17 cellular contexts compared by ENCODE assay signal in the genomic region with DNA sequence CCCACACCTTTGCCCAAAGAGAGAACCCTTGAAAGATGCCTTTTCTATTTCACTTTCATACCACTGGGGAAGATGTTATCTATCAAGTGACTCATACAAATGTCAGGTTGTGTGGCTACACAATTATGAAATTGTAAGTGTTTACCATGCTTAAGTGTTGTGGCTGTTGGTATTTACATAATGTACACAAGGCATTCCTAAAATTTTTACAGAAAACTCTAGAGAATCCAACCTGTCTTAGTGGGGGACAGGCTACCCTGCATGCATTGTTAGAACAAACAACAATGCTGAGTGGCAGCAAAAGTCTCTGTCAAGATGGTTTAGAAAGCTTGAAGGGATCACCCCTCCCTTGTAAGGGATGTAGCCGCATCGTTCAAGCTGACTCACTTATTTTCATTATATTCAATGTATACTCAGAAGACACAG. TPM values are rescaled to one million over a fixed set of nuclear protein-coding genes. Genes with fewer than 3 reads are reported as not detected.
DNase-seq lines count a peak whose midpoint lies in the region; ATAC-seq lines count a peak whose summit lies in the region.
"Had no signal": no experiment of that assay in that cellular context is flagged by ENCODE, and none has a peak within 500 bp of the region (broad histone marks: within the 10 kb centered on the region; RNA-seq: fewer than 3 reads in every experiment).

No MANE protein-coding gene starts in this region.

- H3K36me3 Mint-ChIP-seq in activated CD4-positive, alpha-beta memory T cell treated with anti-CD3 and anti-CD28 coated beads, Interleukin-2, amount 10 ng/mL, durations not matched to agents 7 days and 5 days (ENCODE audit: low read depth) = peaks cover 11% of the 10 kb centered on the region
- H3K36me3 Mint-ChIP-seq: mesothelial cell of epicardium had no signal

- CTCF ChIA-PET in activated CD4-positive, alpha-beta memory T cell treated with anti-CD3 and anti-CD28 coated beads, Interleukin-2, amount 10 ng/mL, durations not matched to agents 7 days and 5 days (lab: Charles Lee) = interaction anchor here (1.1 to 1.9 kb wide), 4 partner anchors 22 to 87 kb away, joined by 3 to 9 read pairs (median 4); no protein-coding TSS in a partner anchor

- peak overlapping the region; percentile 73 for H3K27ac Mint-ChIP-seq in activated CD4-positive, alpha-beta memory T cell treated with anti-CD3 and anti-CD28 coated beads, Interleukin-2, amount 10 ng/mL, durations not matched to agents 7 days and 5 days
- H3K27ac Mint-ChIP-seq: HFFc6, mesothelial cell of epicardium had no signal

- DNase-seq in activated CD4-positive, CD25-positive, alpha-beta regulatory T cell (lab: John Stamatoyannopoulos, UW) = no peak
- DNase-seq in activated CD4-positive, alpha-beta memory T cell treated with anti-CD3 and anti-CD28 coated beads, Interleukin-2, amount 10 ng/mL, durations not matched to agents 7 days and 5 days = peak; percentile 47
- peak; percentile 22 for DNase-seq in epithelial cell of prostate (ENCODE audit: low read depth, low spot score)
- DNase-seq in stimulated activated CD8-positive, alpha-beta memory T cell treated with anti-CD3 and anti-CD28 coated beads, Interleukin-4, amount 100 ng/mL, for 48 hours = no peak
- DNase-seq in SIG-M5 treated with dmso at 0.1 percent for 504 hours (lab: John Stamatoyannopoulos, UW; ENCODE audit: unreplicated experiment) = no peak
- DNase-seq: body of pancreas, COR-L47, foreskin melanocyte, HFFc6, immature natural killer cell, NCI-H2081 treated with DMSO at 0.1 percent for 48 hours, nucleus accumbens, SHP77 had no signal

- H3K27ac ChIP-seq in epithelial cell of prostate = no peak overlapping the region

- H3K27me3 Mint-ChIP-seq in activated CD4-positive, alpha-beta memory T cell treated with anti-CD3 and anti-CD28 coated beads, Interleukin-2, amount 10 ng/mL, durations not matched to agents 7 days and 5 days = peaks cover 5% of the 10 kb centered on the region

- ATAC-seq in activated CD4-positive, CD25-positive, alpha-beta regulatory T cell treated with anti-CD3 and anti-CD28 coated beads, Interleukin-2, amount 50 U/mL, for 24 hours = peak; percentile 84 to 87
- ATAC-seq in HG03432 (IDR thresholded peaks at IDR 0.05; ENCODE audit: unreplicated experiment) (peak; percentile 39), GM18858 (IDR thresholded peaks at IDR 0.05; ENCODE audit: unreplicated experiment) (no peak)
- ATAC-seq: body of pancreas had no signal

- H3K9me3 Mint-ChIP-seq in activated CD4-positive, alpha-beta memory T cell treated with anti-CD3 and anti-CD28 coated beads, Interleukin-2, amount 10 ng/mL, durations not matched to agents 7 days and 5 days = no peaks in the 10 kb centered on the region
- H3K9me3 Mint-ChIP-seq: HFFc6, immature natural killer cell had no signal

- POLR2A ChIA-PET in activated CD4-positive, alpha-beta memory T cell treated with anti-CD3 and anti-CD28 coated beads, Interleukin-2, amount 10 ng/mL, durations not matched to agents 7 days and 5 days (lab: Charles Lee) = interaction anchor here (0.6 to 15.9 kb wide), 11 partner anchors 9 to 272 kb away, joined by 3 to 291 read pairs (median 3); no protein-coding TSS in a partner anchor

- H3K4me1 Mint-ChIP-seq in activated CD4-positive, alpha-beta memory T cell treated with anti-CD3 and anti-CD28 coated beads, Interleukin-2, amount 10 ng/mL, durations not matched to agents 7 days and 5 days = peaks cover 65% of the 10 kb centered on the region

- H3K4me3 Mint-ChIP-seq in activated CD4-positive, alpha-beta memory T cell treated with anti-CD3 and anti-CD28 coated beads, Interleukin-2, amount 10 ng/mL, durations not matched to agents 7 days and 5 days = peak overlapping the region; percentile 34
- H3K4me3 Mint-ChIP-seq: HFFc6, immature natural killer cell, mesothelial cell of epicardium had no signal

RNA-seq across cellular contexts. Expression of gene MGAT4A, which starts 5.5 kb away (rescaled TPM):
- total RNA-seq in activated CD4-positive, alpha-beta memory T cell treated with anti-CD3 and anti-CD28 coated beads, Interleukin-2, amount 10 ng/mL, durations not matched to agents 7 days and 5 days = 10 to 100 TPM; 69.8 to 80.6 TPM

Comparison
In these comparisons a context has a peak if more than half of its experiments do, and no peak if none do; other contexts are left out.
1. DNase-seq: peak in activated CD4-positive, alpha-beta memory T cell treated with anti-CD3 and anti-CD28 coated beads, Interleukin-2, amount 10 ng/mL, durations not matched to agents 7 days and 5 days (single experiment) and epithelial cell of prostate (single experiment); none in activated CD4-positive, CD25-positive, alpha-beta regulatory T cell (0 of 4), stimulated activated CD8-positive, alpha-beta memory T cell treated with anti-CD3 and anti-CD28 coated beads, Interleukin-4, amount 100 ng/mL, for 48 hours (single experiment) and SIG-M5 treated with dmso at 0.1 percent for 504 hours (single experiment).